Comparison of ENCODE assay signal across 1 cellular context in genomic region chr6:7878401-7878964, GRCh38.
TF ChIP-seq lines count a peak whose summit lies in the region.

No MANE protein-coding gene starts in this region.

TF ChIP-seq in H1, 55 proteins besides CTCF, POLR2A, EP300 and RAD21:
- TF ChIP-seq SIRT6 (IDR thresholded peaks at IDR 0.05; ENCODE audit: low read length) (no peak), CTBP2 (IDR thresholded peaks at IDR 0.05; ENCODE audit: borderline replicate concordance, insufficient read depth, insufficient read length, low read length) (no peak), ATF2 (IDR thresholded peaks at IDR 0.05; ENCODE audit: low read length) (no peak), SAP30 (IDR thresholded peaks at IDR 0.05; ENCODE audit: insufficient read depth, insufficient replicate concordance, low read length) (no peak), SIX5 (IDR thresholded peaks at IDR 0.05; ENCODE audit: low read depth, low read length) (no peak), TBP (IDR thresholded peaks at IDR 0.05; ENCODE audit: low read depth, low read length) (no peak), EGR1 (IDR thresholded peaks at IDR 0.05; ENCODE audit: borderline replicate concordance, low read depth, low read length) (no peak), PHF8 (conservative IDR thresholded peaks at IDR 0.05; ENCODE audit: low read depth, low read length) (no peak), SIN3A (conservative IDR thresholded peaks at IDR 0.05 in 1 of 2, IDR thresholded peaks at IDR 0.05 in 1 of 2; ENCODE audit: low read depth in 1 of 2, low read length in 2 of 2) (no peak), E2F6 (IDR thresholded peaks at IDR 0.05) (no peak), GTF2F1 (IDR thresholded peaks at IDR 0.05; ENCODE audit: borderline replicate concordance, low read depth, low read length) (no peak), SP4 (IDR thresholded peaks at IDR 0.05; ENCODE audit: low read length) (no peak), SUZ12 (IDR thresholded peaks at IDR 0.05; ENCODE audit: low read length) (no peak), TAF7 (optimal IDR thresholded peaks at IDR 0.05; ENCODE audit: borderline replicate concordance, low read depth, low read length) (no peak), CBX8 (IDR thresholded peaks at IDR 0.05; ENCODE audit: borderline replicate concordance, low read depth, low read length) (no peak), CHD1 (IDR thresholded peaks at IDR 0.05; ENCODE audit: low read depth, low read length) (no peak)
- TF ChIP-seq, protein P1, sequence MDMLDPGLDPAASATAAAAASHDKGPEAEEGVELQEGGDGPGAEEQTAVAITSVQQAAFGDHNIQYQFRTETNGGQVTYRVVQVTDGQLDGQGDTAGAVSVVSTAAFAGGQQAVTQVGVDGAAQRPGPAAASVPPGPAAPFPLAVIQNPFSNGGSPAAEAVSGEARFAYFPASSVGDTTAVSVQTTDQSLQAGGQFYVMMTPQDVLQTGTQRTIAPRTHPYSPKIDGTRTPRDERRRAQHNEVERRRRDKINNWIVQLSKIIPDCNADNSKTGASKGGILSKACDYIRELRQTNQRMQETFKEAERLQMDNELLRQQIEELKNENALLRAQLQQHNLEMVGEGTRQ (IDR thresholded peaks at IDR 0.05; ENCODE audit: low read length) = no peak
